Comparison of ENCODE assay signal across 14 cellular contexts in the genomic region with DNA sequence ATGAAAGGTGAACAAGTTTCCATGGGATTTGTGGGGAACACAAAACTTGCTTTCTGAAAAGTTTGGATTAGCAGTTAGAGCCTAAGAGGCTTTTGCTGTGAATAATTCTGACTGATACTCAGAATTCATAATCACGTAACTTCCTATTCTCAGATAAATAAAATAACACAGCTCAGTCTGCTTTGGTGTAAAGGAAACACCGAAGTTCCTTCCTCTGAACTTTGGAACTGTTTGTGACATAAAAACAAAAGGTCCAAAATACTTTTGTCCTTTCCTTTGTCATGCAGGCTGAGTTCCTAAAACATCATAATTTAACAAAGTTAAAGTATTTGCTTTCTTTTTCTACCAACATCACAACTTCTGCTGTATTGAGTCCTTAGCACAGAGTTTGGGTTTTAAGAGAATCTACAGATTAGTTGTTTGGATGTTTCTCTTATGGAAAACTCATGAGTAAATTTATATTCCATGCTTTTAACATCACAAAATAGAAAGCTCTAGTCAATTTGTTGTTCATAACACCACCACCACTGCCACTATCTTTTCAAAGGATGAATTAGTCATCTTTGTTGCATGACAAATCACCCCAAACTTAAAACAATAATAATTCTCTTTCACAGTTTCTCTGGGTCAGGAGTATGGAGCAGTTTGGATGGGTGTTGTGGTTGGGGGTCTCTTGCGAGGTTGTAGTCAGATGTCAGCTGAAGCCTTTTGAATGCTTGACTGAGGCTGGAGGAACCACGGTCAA.
DNase-seq lines count a peak whose midpoint lies in the region; ATAC-seq and TF ChIP-seq lines count a peak whose summit lies in the region.
"Had no signal": no experiment of that assay in that cellular context is flagged by ENCODE, and none has a peak within 500 bp of the region (broad histone marks: within the 10 kb centered on the region; RNA-seq: fewer than 3 reads in every experiment).

No MANE protein-coding gene starts in this region.

- ATAC-seq in right lobe of liver (peak; percentile 57 to 86 (median 77)), HG02981 (IDR thresholded peaks at IDR 0.05; ENCODE audit: unreplicated experiment) (no peak)
- ATAC-seq: T-helper 17 cell had no signal

- H2AFZ ChIP-seq in neural progenitor cell (replicated peaks), result no peak overlapping the region

- no peak overlapping the region for H3K4me2 ChIP-seq in neural progenitor cell

- BruUV-seq in MCF 10A (replicated peaks; lab: Mats Ljungman, UMichigan), result no TSS peak

- H3K27ac ChIP-seq in breast epithelium (peak overlapping the region; percentile 5 to 52), right lobe of liver (peak overlapping the region; percentile 41 to 56 (median 45)), tibial nerve (peak overlapping the region in 2 of 4 donors; percentile 29 to 37), neural progenitor cell (no peak overlapping the region)

- 42% methylated on average over 3 of the region's 4 CpGs for WGBS in right lobe of liver (ENCODE audit: insufficient coverage, low coverage, low lambda C conversion rate, missing lambda C conversion rate)
- 68 to 78% methylated on average over 4 of the region's 4 CpGs for WGBS in tibial nerve, 2 donors

- TF ChIP-seq CTCF in breast epithelium (IDR thresholded peaks at IDR 0.05) (no peak), MCF 10A (IDR thresholded peaks at IDR 0.05; ENCODE audit: unreplicated experiment) (no peak), endothelial cell (IDR thresholded peaks at IDR 0.05; ENCODE audit: unreplicated experiment) (no peak), right lobe of liver (IDR thresholded peaks at IDR 0.05) (no peak), tibial nerve (IDR thresholded peaks at IDR 0.05) (no peak), neural progenitor cell (IDR thresholded peaks at IDR 0.05) (no peak)

- no peaks in the 10 kb centered on the region for H3K79me2 ChIP-seq in neural progenitor cell (ENCODE audit: low read depth)

- H3K36me3 Mint-ChIP-seq in MCF 10A (ENCODE audit: insufficient read depth, unreplicated experiment) (no peaks in the 10 kb centered on the region), endothelial cell (ENCODE audit: low read depth, unreplicated experiment) (peaks cover 3% of the 10 kb centered on the region), neural progenitor cell (no peaks in the 10 kb centered on the region)

- H3K27me3 Mint-ChIP-seq in MCF 10A (ENCODE audit: insufficient read depth, unreplicated experiment), result no peaks in the 10 kb centered on the region
- H3K27me3 Mint-ChIP-seq in endothelial cell (ENCODE audit: unreplicated experiment), result peaks cover 3% of the 10 kb centered on the region
- H3K27me3 Mint-ChIP-seq in neural progenitor cell (ENCODE audit: insufficient read depth, low read depth), result no peaks in the 10 kb centered on the region

- H3K4me1 Mint-ChIP-seq in MCF 10A (ENCODE audit: insufficient read depth, unreplicated experiment) (no peaks in the 10 kb centered on the region), endothelial cell (ENCODE audit: unreplicated experiment) (peaks cover 31% of the 10 kb centered on the region), neural progenitor cell (no peaks in the 10 kb centered on the region)
- H3K4me1 Mint-ChIP-seq: neural crest cell, T-helper 17 cell had no signal

- no peaks in the 10 kb centered on the region for H3K36me3 ChIP-seq in breast epithelium
- H3K36me3 ChIP-seq in right lobe of liver, result no peaks in the 10 kb centered on the region
- H3K36me3 ChIP-seq in tibial nerve, result no peaks in the 10 kb centered on the region
- no peaks in the 10 kb centered on the region for H3K36me3 ChIP-seq in neural progenitor cell

- no peak overlapping the region for H3K9ac ChIP-seq in neural progenitor cell

- TF ChIP-seq EP300 in tibial nerve (IDR thresholded peaks at IDR 0.05), result peak; percentile 50 to 57

- POLR2A ChIA-PET in MCF 10A (lab: Yijun Ruan, JAX), result no interaction called here

- H3K9me3 Mint-ChIP-seq in MCF 10A (ENCODE audit: unreplicated experiment) (peaks cover 5% of the 10 kb centered on the region), endothelial cell (ENCODE audit: unreplicated experiment) (no peaks in the 10 kb centered on the region), neural progenitor cell (no peaks in the 10 kb centered on the region)

- H3K4me3 Mint-ChIP-seq in MCF 10A (ENCODE audit: unreplicated experiment), result no peak overlapping the region
- H3K4me3 Mint-ChIP-seq in endothelial cell (ENCODE audit: unreplicated experiment), result no peak overlapping the region
- H3K4me3 Mint-ChIP-seq in neural progenitor cell, result no peak overlapping the region
- H3K4me3 Mint-ChIP-seq: neural crest cell, T-helper 17 cell had no signal

- DNase-seq in breast epithelium (ENCODE audit: low spot score in 2 of 2) (no peak), MCF 10A (ENCODE audit: unreplicated experiment) (no peak), endothelial cell (ENCODE audit: low spot score) (no peak), right lobe of liver (no peak), tibial nerve (ENCODE audit: low spot score in 2 of 2) (no peak), neural progenitor cell (ENCODE audit: low spot score) (no peak), KBM-7 (no peak)
- DNase-seq: activated CD4-positive, alpha-beta T cell treated with anti-CD3 and anti-CD28 coated beads for 4 hours; hypothalamus; MV-4-11; RPMI8226; T-helper 17 cell had no signal

- H3K27ac Mint-ChIP-seq in MCF 10A (ENCODE audit: low read depth, unreplicated experiment) (no peak overlapping the region), endothelial cell (ENCODE audit: unreplicated experiment) (peak overlapping the region; percentile 23), neural progenitor cell (no peak overlapping the region)
- H3K27ac Mint-ChIP-seq: T-helper 17 cell had no signal

- no peaks in the 10 kb centered on the region for H4K20me1 ChIP-seq in neural progenitor cell (ENCODE audit: low read depth)

- H3K9me3 ChIP-seq in breast epithelium, result no peaks in the 10 kb centered on the region
- H3K9me3 ChIP-seq in right lobe of liver, result no peaks in the 10 kb centered on the region
- no peaks in the 10 kb centered on the region for H3K9me3 ChIP-seq in tibial nerve
- no peaks in the 10 kb centered on the region for H3K9me3 ChIP-seq in neural progenitor cell (ENCODE audit: low read depth)

- H3K4me1 ChIP-seq in breast epithelium (no peaks in the 10 kb centered on the region), right lobe of liver (no peaks in the 10 kb centered on the region), tibial nerve (no peaks in the 10 kb centered on the region), neural progenitor cell (no peaks in the 10 kb centered on the region)

- in situ Hi-C loops in KBM-7 (cut with MboI; ENCODE audit: low pct_unique_long_range_greater_than_20kb, low sequenced_read_pairs), result no loop called here

- H3K27me3 ChIP-seq in breast epithelium, result no peaks in the 10 kb centered on the region
- no peaks in the 10 kb centered on the region for H3K27me3 ChIP-seq in right lobe of liver
- no peaks in the 10 kb centered on the region for H3K27me3 ChIP-seq in tibial nerve
- no peaks in the 10 kb centered on the region for H3K27me3 ChIP-seq in neural progenitor cell

- no peak for TF ChIP-seq POLR2A in breast epithelium (IDR thresholded peaks at IDR 0.05)
- TF ChIP-seq POLR2A in right lobe of liver (IDR thresholded peaks at IDR 0.05), result no peak
- no peak for TF ChIP-seq POLR2A in tibial nerve (IDR thresholded peaks at IDR 0.05)

- CTCF ChIA-PET in MCF 10A (lab: Yijun Ruan, JAX), result interaction anchor here (0.5 to 1.6 kb wide), 2 partner anchors 24 to 1749 kb away, joined by 3 to 5 read pairs; no protein-coding TSS in a partner anchor

- H3F3A ChIP-seq in neural progenitor cell (ENCODE audit: low read depth), result no peaks in the 10 kb centered on the region

- intact Hi-C loops in breast epithelium (cut with DNase I; ENCODE audit: low total_unique reads), result no loop called here
- intact Hi-C loops in MCF 10A (cut with micrococcal nuclease), result no loop called here
- intact Hi-C loops in right lobe of liver (cut with DNase I), result no loop called here

- H3K4me3 ChIP-seq in breast epithelium (no peak overlapping the region), right lobe of liver (no peak overlapping the region), tibial nerve (no peak overlapping the region), neural progenitor cell (no peak overlapping the region)
